Comparison of ENCODE assay signal across 8 cellular contexts in the genomic region with DNA sequence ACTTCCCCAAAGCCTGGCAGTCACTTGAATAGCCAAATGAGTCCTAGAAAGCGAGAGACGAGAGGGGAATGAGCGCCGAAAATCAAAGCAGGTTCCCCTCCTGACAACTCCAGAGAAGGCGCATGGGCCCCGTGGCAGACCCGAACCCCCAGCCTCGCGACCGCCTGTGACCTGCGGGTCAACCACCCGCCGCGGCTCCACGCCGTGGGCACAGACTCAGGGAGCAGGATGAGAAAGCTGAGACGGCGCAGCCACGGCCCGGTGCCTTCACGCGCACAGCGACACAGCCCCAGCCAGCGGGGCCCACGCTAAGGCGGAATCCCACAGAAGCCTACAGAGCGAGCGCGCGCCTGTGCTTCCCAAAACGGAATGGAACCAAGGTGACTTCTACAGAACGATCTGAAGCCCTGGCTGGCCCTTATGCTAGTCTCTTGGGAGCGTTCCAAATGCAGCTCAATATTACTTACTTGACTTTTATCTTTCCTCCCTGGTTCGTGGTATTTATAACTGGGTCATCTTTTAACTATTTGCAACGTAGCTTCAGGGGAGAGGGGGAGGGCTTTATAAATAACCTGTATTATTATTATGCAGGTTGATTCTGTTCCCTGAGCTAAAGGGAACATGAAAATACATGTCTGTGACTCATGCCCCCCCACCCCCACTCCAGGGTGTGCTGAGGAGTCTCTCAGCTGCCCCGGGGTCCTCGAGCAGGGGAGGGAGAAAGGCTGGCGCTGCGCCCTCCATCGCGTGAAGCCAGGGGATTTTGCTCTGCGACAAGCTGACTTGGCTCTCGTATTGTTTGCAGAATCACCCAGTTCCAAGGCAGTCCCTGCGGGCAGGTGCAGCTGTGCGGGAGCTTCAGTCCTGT. TPM values are rescaled to one million over a fixed set of nuclear protein-coding genes. Genes with fewer than 3 reads are reported as not detected.
A peak's percentile ranks its signal among the peaks of the same experiment; 100 is the strongest.
DNase-seq lines count a peak whose midpoint lies in the region; ATAC-seq lines count a peak whose summit lies in the region.

No MANE protein-coding gene starts in this region.

- no peak overlapping the region for H3K27ac Mint-ChIP-seq in activated naive CD4-positive, alpha-beta T cell treated with anti-CD3 and anti-CD28 coated beads, Interleukin-2, amount 50 U/mL, for 24 hours

- H3K27me3 Mint-ChIP-seq in activated naive CD4-positive, alpha-beta T cell treated with anti-CD3 and anti-CD28 coated beads, Interleukin-2, amount 50 U/mL, for 24 hours: peaks cover 45% of the 10 kb centered on the region

- no peaks in the 10 kb centered on the region for H3K9me3 Mint-ChIP-seq in activated naive CD4-positive, alpha-beta T cell treated with anti-CD3 and anti-CD28 coated beads, Interleukin-2, amount 50 U/mL, for 24 hours

- DNase-seq in COR-L47 (lab: John Stamatoyannopoulos, UW) (peak; percentile 94), NCI-H1694 treated with DMSO at 0.1 percent for 48 hours (lab: John Stamatoyannopoulos, UW) (peak; percentile 56), kidney glomerular epithelial cell (lab: John Stamatoyannopoulos, UW) (peak; percentile 6), foreskin melanocyte (no peak), mucosa of gallbladder (ENCODE audit: low spot score) (no peak), NCI-H2227 treated with DMSO at 0.1 percent for 48 hours (lab: John Stamatoyannopoulos, UW) (no peak)

- peaks cover 32% of the 10 kb centered on the region for H3K4me1 Mint-ChIP-seq in activated naive CD4-positive, alpha-beta T cell treated with anti-CD3 and anti-CD28 coated beads, Interleukin-2, amount 50 U/mL, for 24 hours

- H3K36me3 Mint-ChIP-seq in activated naive CD4-positive, alpha-beta T cell treated with anti-CD3 and anti-CD28 coated beads, Interleukin-2, amount 50 U/mL, for 24 hours: peaks cover 6% of the 10 kb centered on the region

- H3K4me3 Mint-ChIP-seq in activated naive CD4-positive, alpha-beta T cell treated with anti-CD3 and anti-CD28 coated beads, Interleukin-2, amount 50 U/mL, for 24 hours: peak overlapping the region; percentile 74

- ATAC-seq in HG03439 (IDR thresholded peaks at IDR 0.05; ENCODE audit: unreplicated experiment): no peak

RNA-seq across cellular contexts. Expression of a gene that starts 1.7 kb away (rescaled TPM):
- 0.06 TPM for total RNA-seq in mucosa of gallbladder

RNA-seq across cellular contexts. Expression of a gene that starts 12.7 kb away (rescaled TPM):
- total RNA-seq in mucosa of gallbladder: not detected

RNA-seq across cellular contexts. Expression of a gene that starts 27.7 kb away (rescaled TPM):
- total RNA-seq in mucosa of gallbladder: not detected

RNA-seq across cellular contexts. Expression of a gene that starts 42.9 kb away (rescaled TPM):
- total RNA-seq in mucosa of gallbladder: not detected

RNA-seq across cellular contexts. Expression of a gene that starts 51.9 kb away (rescaled TPM):
- total RNA-seq in mucosa of gallbladder: not detected

Comparison
In these comparisons a context has a peak if more than half of its experiments do, and no peak if none do; other contexts are left out.
1. DNase-seq: peak in COR-L47 (single experiment), NCI-H1694 treated with DMSO at 0.1 percent for 48 hours (single experiment) and kidney glomerular epithelial cell (single experiment); none in foreskin melanocyte (single experiment), mucosa of gallbladder (single experiment) and NCI-H2227 treated with DMSO at 0.1 percent for 48 hours (single experiment).